ENCODE assay signal across 5 cellular contexts in genomic region chr5:40166757-40167156, GRCh38.
"Had no signal": no experiment of that assay in that cellular context is flagged by ENCODE, and none has a peak within 500 bp of the region (broad histone marks: within the 10 kb centered on the region; RNA-seq: fewer than 3 reads in every experiment).

No MANE protein-coding gene starts in this region.

- H3K27ac ChIP-seq: dorsolateral prefrontal cortex, esophagus squamous epithelium, parathyroid adenoma, right atrium auricular region had no signal

- DNase-seq: amygdala, dorsolateral prefrontal cortex, esophagus squamous epithelium had no signal

- H3K4me3 ChIP-seq: dorsolateral prefrontal cortex, esophagus squamous epithelium, right atrium auricular region had no signal
